2 cellular contexts compared by ENCODE assay signal in the genomic region with DNA sequence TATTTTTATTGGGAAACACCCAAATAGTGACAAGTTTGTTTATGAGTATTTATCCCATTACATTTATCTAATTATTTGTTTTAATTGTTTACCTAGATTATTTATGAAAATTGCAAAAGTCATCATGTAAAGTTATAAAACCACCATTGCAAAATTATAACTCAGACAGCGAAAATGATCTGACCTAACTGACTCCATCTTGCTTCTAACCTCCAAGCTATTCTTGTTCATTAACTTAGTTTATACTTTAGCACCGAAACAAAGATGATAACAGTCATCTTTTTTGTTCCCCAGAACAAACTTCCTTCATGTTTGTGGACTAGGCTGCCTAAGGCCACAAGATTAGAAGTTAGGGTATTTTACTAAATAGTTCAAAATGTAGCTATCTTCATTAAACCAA.
TF ChIP-seq lines count a peak whose summit lies in the region.

No MANE protein-coding gene starts in this region.

TF ChIP-seq in SK-N-SH treated with all-trans-retinoic acid at 6 μM for 48 hours, 23 proteins besides CTCF, POLR2A, EP300 and RAD21:
- TF ChIP-seq TSHZ2 (CRISPR knock-in tag; IDR thresholded peaks at IDR 0.05) (no peak), TOX (CRISPR knock-in tag; IDR thresholded peaks at IDR 0.05; ENCODE audit: borderline replicate concordance) (peak; percentile 81; the same call in 1 of the 2 replicates), GLIS3 (CRISPR knock-in tag; IDR thresholded peaks at IDR 0.05) (no peak), RARB (CRISPR knock-in tag; IDR thresholded peaks at IDR 0.05) (peak; percentile 87; the same call in 1 of the 2 replicates), PPARA (CRISPR knock-in tag; IDR thresholded peaks at IDR 0.05; ENCODE audit: borderline replicate concordance) (no peak), ARNTL (CRISPR knock-in tag; IDR thresholded peaks at IDR 0.05; ENCODE audit: borderline replicate concordance, low read depth) (no peak), ZC3H10 (CRISPR knock-in tag; IDR thresholded peaks at IDR 0.05) (peak; percentile 70; the same call in 1 of the 2 replicates), ZNF70 (CRISPR knock-in tag; IDR thresholded peaks at IDR 0.05) (no peak), POU6F1 (CRISPR knock-in tag; IDR thresholded peaks at IDR 0.05; ENCODE audit: borderline replicate concordance, low read depth) (no peak)

TF ChIP-seq in SK-N-SH, 30 proteins besides CTCF, POLR2A, EP300 and RAD21:
- TF ChIP-seq, protein P1, sequence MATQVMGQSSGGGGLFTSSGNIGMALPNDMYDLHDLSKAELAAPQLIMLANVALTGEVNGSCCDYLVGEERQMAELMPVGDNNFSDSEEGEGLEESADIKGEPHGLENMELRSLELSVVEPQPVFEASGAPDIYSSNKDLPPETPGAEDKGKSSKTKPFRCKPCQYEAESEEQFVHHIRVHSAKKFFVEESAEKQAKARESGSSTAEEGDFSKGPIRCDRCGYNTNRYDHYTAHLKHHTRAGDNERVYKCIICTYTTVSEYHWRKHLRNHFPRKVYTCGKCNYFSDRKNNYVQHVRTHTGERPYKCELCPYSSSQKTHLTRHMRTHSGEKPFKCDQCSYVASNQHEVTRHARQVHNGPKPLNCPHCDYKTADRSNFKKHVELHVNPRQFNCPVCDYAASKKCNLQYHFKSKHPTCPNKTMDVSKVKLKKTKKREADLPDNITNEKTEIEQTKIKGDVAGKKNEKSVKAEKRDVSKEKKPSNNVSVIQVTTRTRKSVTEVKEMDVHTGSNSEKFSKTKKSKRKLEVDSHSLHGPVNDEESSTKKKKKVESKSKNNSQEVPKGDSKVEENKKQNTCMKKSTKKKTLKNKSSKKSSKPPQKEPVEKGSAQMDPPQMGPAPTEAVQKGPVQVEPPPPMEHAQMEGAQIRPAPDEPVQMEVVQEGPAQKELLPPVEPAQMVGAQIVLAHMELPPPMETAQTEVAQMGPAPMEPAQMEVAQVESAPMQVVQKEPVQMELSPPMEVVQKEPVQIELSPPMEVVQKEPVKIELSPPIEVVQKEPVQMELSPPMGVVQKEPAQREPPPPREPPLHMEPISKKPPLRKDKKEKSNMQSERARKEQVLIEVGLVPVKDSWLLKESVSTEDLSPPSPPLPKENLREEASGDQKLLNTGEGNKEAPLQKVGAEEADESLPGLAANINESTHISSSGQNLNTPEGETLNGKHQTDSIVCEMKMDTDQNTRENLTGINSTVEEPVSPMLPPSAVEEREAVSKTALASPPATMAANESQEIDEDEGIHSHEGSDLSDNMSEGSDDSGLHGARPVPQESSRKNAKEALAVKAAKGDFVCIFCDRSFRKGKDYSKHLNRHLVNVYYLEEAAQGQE (IDR thresholded peaks at IDR 0.05; ENCODE audit: low read depth, low read length): no peak
- no peak for TF ChIP-seq SMC3 (IDR thresholded peaks at IDR 0.05; ENCODE audit: low read depth, low read length)
- TF ChIP-seq GABPA (IDR thresholded peaks at IDR 0.05; ENCODE audit: low read depth): no peak
- no peak for TF ChIP-seq EZH2phosphoT487 (IDR thresholded peaks at IDR 0.05; ENCODE audit: borderline replicate concordance, low read depth)
- TF ChIP-seq USF1 (IDR thresholded peaks at IDR 0.05; ENCODE audit: borderline replicate concordance, low read depth): no peak
- TF ChIP-seq MAX (IDR thresholded peaks at IDR 0.05; ENCODE audit: low read depth): no peak
- TF ChIP-seq CHD2 (IDR thresholded peaks at IDR 0.05; ENCODE audit: low read length, partially characterized antibody): no peak
- TF ChIP-seq NRF1 (IDR thresholded peaks at IDR 0.05; ENCODE audit: low read depth, low read length): no peak
- no peak for TF ChIP-seq MXI1 (IDR thresholded peaks at IDR 0.05; ENCODE audit: low read depth, low read length)
- no peak for TF ChIP-seq MEF2A (IDR thresholded peaks at IDR 0.05; ENCODE audit: borderline replicate concordance, low read depth)
- TF ChIP-seq RCOR1 (IDR thresholded peaks at IDR 0.05; ENCODE audit: low read length): no peak
- no peak for TF ChIP-seq JUND (IDR thresholded peaks at IDR 0.05)
- TF ChIP-seq FOXJ3 (CRISPR knock-in tag; IDR thresholded peaks at IDR 0.05): no peak
- TF ChIP-seq TEAD4 (IDR thresholded peaks at IDR 0.05; ENCODE audit: borderline replicate concordance, insufficient read depth): no peak
- no peak for TF ChIP-seq IRF3 (IDR thresholded peaks at IDR 0.05; ENCODE audit: low read depth, low read length)
- no peak for TF ChIP-seq TCF12 (IDR thresholded peaks at IDR 0.05)
